ENCODE assay signal across 8 cellular contexts in genomic region chr10:15097011-15097812, GRCh38. TPM values are rescaled to one million over a fixed set of nuclear protein-coding genes. Genes with fewer than 3 reads are reported as not detected.
DNase-seq lines count a peak whose midpoint lies in the region; ATAC-seq and TF ChIP-seq lines count a peak whose summit lies in the region.

Gene RPP38, plus strand, starts transcription at chr10:15097355. Its CDS starts 5,960 bp downstream, at chr10:15103315.

- peak within 1 kb of the TSS; percentile 95 for H3K4me3 Mint-ChIP-seq in CD4-positive, alpha-beta T cell
- peak within 1 kb of the TSS; percentile 94 for H3K4me3 Mint-ChIP-seq in activated CD4-positive, alpha-beta memory T cell treated with anti-CD3 and anti-CD28 coated beads for 36 hours

- TF ChIP-seq CTCF in CD4-positive, alpha-beta T cell (IDR thresholded peaks at IDR 0.05), result no peak
- no peak for TF ChIP-seq CTCF in right lobe of liver (IDR thresholded peaks at IDR 0.05)

- peak within 1 kb of the TSS; percentile 95 for H3K27ac ChIP-seq in CD4-positive, alpha-beta T cell (ENCODE audit: low read depth, low read length)
- H3K27ac ChIP-seq in right lobe of liver, result peak within 1 kb of the TSS; percentile 88 to 92 (median 89)

- peak; percentile 80 for ATAC-seq in CD4-positive, alpha-beta T cell (ENCODE audit: poor library complexity)
- ATAC-seq in GM19438 (IDR thresholded peaks at IDR 0.05; ENCODE audit: low read depth, unreplicated experiment) (peak; percentile 81), HG03571 (IDR thresholded peaks at IDR 0.05; ENCODE audit: unreplicated experiment) (peak; percentile 83), right lobe of liver (peak; percentile 93 to 95 (median 94))

- H3K27me3 ChIP-seq in CD4-positive, alpha-beta T cell (ENCODE audit: control insufficient read depth, insufficient read depth, low read length), result no peaks in the 10 kb centered on the region
- H3K27me3 ChIP-seq in right lobe of liver, result no peaks in the 10 kb centered on the region

- H3K4me1 ChIP-seq in right lobe of liver, result peaks cover 0 to 14% (median 6%) of the 10 kb centered on the region in 4 donors

- peaks cover 30% of the 10 kb centered on the region for H3K36me3 Mint-ChIP-seq in CD4-positive, alpha-beta T cell (ENCODE audit: low read depth)
- H3K36me3 Mint-ChIP-seq in activated CD4-positive, alpha-beta memory T cell treated with anti-CD3 and anti-CD28 coated beads for 36 hours, result peaks cover 18% of the 10 kb centered on the region

- peaks cover 0 to 2% (median under 1%) of the 10 kb centered on the region in 4 donors for H3K36me3 ChIP-seq in right lobe of liver

- no peaks in the 10 kb centered on the region for H3K27me3 Mint-ChIP-seq in CD4-positive, alpha-beta T cell
- no peaks in the 10 kb centered on the region for H3K27me3 Mint-ChIP-seq in activated CD4-positive, alpha-beta memory T cell treated with anti-CD3 and anti-CD28 coated beads for 36 hours

- CTCF ChIA-PET in CD4-positive, alpha-beta T cell (lab: Charles Lee), result interaction anchor here (1.0 to 1.3 kb wide), 2 partner anchors 9 to 71 kb away, joined by 3 to 5 read pairs; partner anchors contain the start of gene NMT2
- CTCF ChIA-PET in activated CD4-positive, alpha-beta memory T cell treated with anti-CD3 and anti-CD28 coated beads for 36 hours (lab: Charles Lee), result interaction anchor here (0.9 to 1.0 kb wide), 2 partner anchors 9 to 17 kb away, joined by 3 read pairs; no protein-coding TSS in a partner anchor

- peak within 1 kb of the TSS; percentile 97 for H3K27ac Mint-ChIP-seq in CD4-positive, alpha-beta T cell
- H3K27ac Mint-ChIP-seq in activated CD4-positive, alpha-beta memory T cell treated with anti-CD3 and anti-CD28 coated beads for 36 hours, result peak within 1 kb of the TSS; percentile 94

- H3K4me1 Mint-ChIP-seq in CD4-positive, alpha-beta T cell (ENCODE audit: low read depth), result peaks cover 38% of the 10 kb centered on the region
- peaks cover 29% of the 10 kb centered on the region for H3K4me1 Mint-ChIP-seq in activated CD4-positive, alpha-beta memory T cell treated with anti-CD3 and anti-CD28 coated beads for 36 hours (ENCODE audit: low read depth)

- POLR2A ChIA-PET in CD4-positive, alpha-beta T cell (lab: Charles Lee), result interaction anchor here (0.9 to 2.6 kb wide), 8 partner anchors 9 to 911 kb away, joined by 3 to 9 read pairs (median 4); partner anchors contain the start of genes CDNF, HSPA14, MEIG1 and MSANTD7
- POLR2A ChIA-PET in activated CD4-positive, alpha-beta memory T cell treated with anti-CD3 and anti-CD28 coated beads for 36 hours (lab: Charles Lee), result interaction anchor here (0.6 to 1.3 kb wide), 3 partner anchors 11 to 30 kb away, joined by 4 to 10 read pairs (median 5); no protein-coding TSS in a partner anchor

- no peaks in the 10 kb centered on the region for H3K9me3 ChIP-seq in CD4-positive, alpha-beta T cell (ENCODE audit: control insufficient read depth, low read length)
- no peaks in the 10 kb centered on the region for H3K9me3 ChIP-seq in right lobe of liver

- TF ChIP-seq POLR2A in right lobe of liver (IDR thresholded peaks at IDR 0.05), result peak; percentile 83

- intact Hi-C loops in CD4-positive, alpha-beta T cell (cut with DNase I, micrococcal nuclease), result loop anchor here in 1 of 2 experiments (1.0 to 10.0 kb wide), 7 partner anchors 9 to 1510 kb away; partner anchors contain the start of genes ACBD7, CDNF, HSPA14 and MEIG1
- intact Hi-C loops in activated CD4-positive, alpha-beta memory T cell treated with anti-CD3 and anti-CD28 coated beads for 36 hours (cut with micrococcal nuclease), result loop anchor here (1.0 to 10.0 kb wide), 7 partner anchors 26 to 592 kb away; partner anchors contain the start of genes DCLRE1C, MEIG1 and SUV39H2
- intact Hi-C loops in right lobe of liver (cut with DNase I), result no loop called here

- peak within 1 kb of the TSS; percentile 84 to 99 (median 91) for H3K4me3 ChIP-seq in right lobe of liver

- 0% methylated on average over 9 of the region's 84 CpGs for WGBS in right lobe of liver (ENCODE audit: insufficient coverage, low coverage, low lambda C conversion rate, missing lambda C conversion rate)

- peak; percentile 89 to 96 (median 90) for DNase-seq in CD4-positive, alpha-beta T cell
- DNase-seq in NCI-H82 treated with DMSO at 0.1 percent for 48 hours (lab: John Stamatoyannopoulos, UW; ENCODE audit: unreplicated experiment) (peak; percentile 61), dermis microvascular lymphatic vessel endothelial cell (ENCODE audit: low read depth in 2 of 2) (peak; percentile 90 to 96), right lobe of liver (peak; percentile 97 to 98 (median 97))
- DNase-seq in activated CD4-positive, alpha-beta memory T cell treated with anti-CD3 and anti-CD28 coated beads for 36 hours, result peak; percentile 97
- DNase-seq in stimulated activated CD4-positive, alpha-beta T cell treated with anti-CD3 and anti-CD28 coated beads, Interleukin-4, amount 100 ng/mL, for 24 hours, result peak; percentile 97

- H3K9me3 Mint-ChIP-seq in CD4-positive, alpha-beta T cell, result no peaks in the 10 kb centered on the region
- no peaks in the 10 kb centered on the region for H3K9me3 Mint-ChIP-seq in activated CD4-positive, alpha-beta memory T cell treated with anti-CD3 and anti-CD28 coated beads for 36 hours

RNA-seq across cellular contexts. Expression of gene RPP38, which starts in this region (rescaled TPM):
- 10 to 100 TPM; 12.9 to 14.9 TPM for total RNA-seq in CD4-positive, alpha-beta T cell
- total RNA-seq in activated CD4-positive, alpha-beta memory T cell treated with anti-CD3 and anti-CD28 coated beads for 36 hours, result 10 to 100 TPM; 18.3 to 19.2 TPM
- total RNA-seq in dermis microvascular lymphatic vessel endothelial cell (6.5 and 10.2 TPM in 2 replicates), right lobe of liver (1 to 10 TPM; 5.4 to 9.4 (median 6.9) TPM)

Comparison
In these comparisons a context has a peak if more than half of its experiments do, and no peak if none do; other contexts are left out.
1. Peak in every context shown above with its lines: DNase-seq, ATAC-seq, H3K4me3 ChIP-seq and H3K27ac ChIP-seq.